13 cellular contexts compared by ENCODE assay signal in genomic region chr11:63620928-63621539, GRCh38. TPM values are rescaled to one million over a fixed set of nuclear protein-coding genes. Genes with fewer than 3 reads are reported as not detected.
A peak's percentile ranks its signal among the peaks of the same experiment; 100 is the strongest.
DNase-seq lines count a peak whose midpoint lies in the region; ATAC-seq and TF ChIP-seq lines count a peak whose summit lies in the region.
"Had no signal": no experiment of that assay in that cellular context is flagged by ENCODE, and none has a peak within 500 bp of the region (broad histone marks: within the 10 kb centered on the region; RNA-seq: fewer than 3 reads in every experiment).

No MANE protein-coding gene starts in this region.

- H3K36me3 Mint-ChIP-seq in dendritic cell treated with granulocyte-macrophage colony-stimulating factor and Interleukin-4, amounts not matched to agents 40 ng/mL and 50 ng/mL, for 4 days (ENCODE audit: low read depth), result no peaks in the 10 kb centered on the region
- H3K36me3 Mint-ChIP-seq: activated naive CD4-positive, alpha-beta T cell treated with anti-CD3 and anti-CD28 coated beads, Interleukin-2, amount 50 U/mL, for 72 hours had no signal

- peak overlapping the region in 3 of 5 donors; percentile 7 to 34 (median 27) for H3K27ac ChIP-seq in stomach
- H3K27ac ChIP-seq: ovary had no signal

- WGBS in stomach, 5 donors, result 63 to 92% (median 76%) methylated on average over 1 of the region's 1 CpG

- no peaks in the 10 kb centered on the region for H3K36me3 ChIP-seq in stomach
- H3K36me3 ChIP-seq: ovary had no signal

- H3K4me1 Mint-ChIP-seq in dendritic cell treated with granulocyte-macrophage colony-stimulating factor and Interleukin-4, amounts not matched to agents 40 ng/mL and 50 ng/mL, for 4 days (ENCODE audit: low read depth), result peaks cover 42% of the 10 kb centered on the region

- no peak overlapping the region for H3K4me3 Mint-ChIP-seq in dendritic cell treated with granulocyte-macrophage colony-stimulating factor and Interleukin-4, amounts not matched to agents 40 ng/mL and 50 ng/mL, for 4 days

- H3K9me3 Mint-ChIP-seq in dendritic cell treated with granulocyte-macrophage colony-stimulating factor and Interleukin-4, amounts not matched to agents 40 ng/mL and 50 ng/mL, for 4 days, result no peaks in the 10 kb centered on the region
- H3K9me3 Mint-ChIP-seq: activated naive CD4-positive, alpha-beta T cell treated with anti-CD3 and anti-CD28 coated beads, Interleukin-2, amount 50 U/mL, for 72 hours had no signal

- peak overlapping the region; percentile 66 for H3K27ac Mint-ChIP-seq in dendritic cell treated with granulocyte-macrophage colony-stimulating factor and Interleukin-4, amounts not matched to agents 40 ng/mL and 50 ng/mL, for 4 days
- H3K27ac Mint-ChIP-seq: activated naive CD4-positive, alpha-beta T cell treated with anti-CD3 and anti-CD28 coated beads, Interleukin-2, amount 50 U/mL, for 72 hours had no signal

- H3K27me3 Mint-ChIP-seq in dendritic cell treated with granulocyte-macrophage colony-stimulating factor and Interleukin-4, amounts not matched to agents 40 ng/mL and 50 ng/mL, for 4 days, result peaks cover 26% of the 10 kb centered on the region

- TF ChIP-seq EP300 in stomach (IDR thresholded peaks at IDR 0.05), result no peak

- H3K4me1 ChIP-seq in stomach, result peaks cover 0 to 41% (median 27%) of the 10 kb centered on the region in 4 donors

- H3K9me3 ChIP-seq in stomach, result no peaks in the 10 kb centered on the region
- H3K9me3 ChIP-seq: ovary had no signal

- no peak for TF ChIP-seq CTCF in stomach (IDR thresholded peaks at IDR 0.05)

- TF ChIP-seq POLR2A in stomach (IDR thresholded peaks at IDR 0.05), result no peak

- H3K27me3 ChIP-seq in stomach, result no peaks in the 10 kb centered on the region
- H3K27me3 ChIP-seq: ovary had no signal

- intact Hi-C loops in Right ventricle myocardium superior (cut with DNase I), result no loop called here
- intact Hi-C loops in cardiac septum (cut with DNase I), result no loop called here
- intact Hi-C loops in dendritic cell treated with granulocyte-macrophage colony-stimulating factor and Interleukin-4, amounts not matched to agents 40 ng/mL and 50 ng/mL, for 4 days (cut with micrococcal nuclease), result no loop called here
- intact Hi-C loops in stomach (cut with DNase I; ENCODE audit: low total_unique reads), result no loop called here

- peak; percentile 63 for ATAC-seq in Right ventricle myocardium superior (ENCODE audit: poor library complexity)
- ATAC-seq in GM21423 (IDR thresholded peaks at IDR 0.05; ENCODE audit: unreplicated experiment), result no peak
- ATAC-seq in GM18502 (IDR thresholded peaks at IDR 0.05; ENCODE audit: poor library complexity, unreplicated experiment), result no peak
- ATAC-seq: activated naive CD4-positive, alpha-beta T cell treated with anti-CD3 and anti-CD28 coated beads, Interleukin-2, amount 50 U/mL, for 72 hours had no signal

- H3K4me3 ChIP-seq in stomach, result no peak overlapping the region
- H3K4me3 ChIP-seq: ovary had no signal

- DNase-seq in Right ventricle myocardium superior (no peak), cardiac septum (ENCODE audit: low spot score) (no peak), NCI-H146 treated with DMSO at 0.1 percent for 48 hours (lab: John Stamatoyannopoulos, UW; ENCODE audit: unreplicated experiment) (peak; percentile 29), stomach (no peak), NCI-H2227 treated with DMSO at 0.1 percent for 48 hours (lab: John Stamatoyannopoulos, UW) (no peak)
- DNase-seq: foreskin fibroblast, NCI-H2171 had no signal

RNA-seq across cellular contexts. Expression of gene PLAAT3, which starts 6.8 kb away (rescaled TPM):
- total RNA-seq in Right ventricle myocardium superior (169 TPM), cardiac septum (109 TPM), stomach (10 to 100 TPM in 3 of 5 donors, not detected in 2; 10.6 to 25.9 (median 21.0) TPM)
- polyA plus RNA-seq in stomach, result 10 to 100 TPM; 51.2 to 75.0 (median 52.5) TPM

RNA-seq across cellular contexts. Expression of gene ATL3, which starts 50.1 kb away (rescaled TPM):
- total RNA-seq in Right ventricle myocardium superior (12.8 TPM), cardiac septum (15.1 TPM), stomach (10 to 100 TPM; 10.1 to 99.3 (median 53.5) TPM)
- 10 to 100 TPM in 1 of 3 donors, 1 to 10 TPM in 2; 5.7 to 17.7 (median 8.0) TPM for polyA plus RNA-seq in stomach

RNA-seq across cellular contexts. Expression of gene PLAAT2, which starts 57.9 kb away (rescaled TPM):
- 0.73 TPM for total RNA-seq in Right ventricle myocardium superior
- total RNA-seq in cardiac septum, result not detected
- total RNA-seq in stomach, result 10 to 100 TPM in 1 of 5 donors, 1 to 10 TPM in 1, not detected in 3; 1.3 to 19.5 TPM
- 10 to 100 TPM in 1 of 3 donors, 1 to 10 TPM in 2; 6.8 to 66.7 (median 7.6) TPM for polyA plus RNA-seq in stomach
- total RNA-seq: activated naive CD4-positive, alpha-beta T cell treated with anti-CD3 and anti-CD28 coated beads, Interleukin-2, amount 50 U/mL, for 72 hours; mononuclear cell had no signal
